In genomic region chr6:157758516-157759023, GRCh38 we compare ENCODE assay signal across 17 cellular contexts.
A peak's percentile ranks its signal among the peaks of the same experiment; 100 is the strongest.
DNase-seq lines count a peak whose midpoint lies in the region; ATAC-seq, FAIRE-seq and TF ChIP-seq lines count a peak whose summit lies in the region.
"Had no signal": no experiment of that assay in that cellular context is flagged by ENCODE, and none has a peak within 500 bp of the region (broad histone marks: within the 10 kb centered on the region; RNA-seq: fewer than 3 reads in every experiment).

No MANE protein-coding gene starts in this region.

- no peaks in the 10 kb centered on the region for H3K27me3 ChIP-seq in mammary epithelial cell (ENCODE audit: insufficient read depth, low read length)
- peaks cover 0 to 2% of the 10 kb centered on the region in 2 experiments; a peak in 2 of 5 replicates for H3K27me3 ChIP-seq in HepG2 (ENCODE audit: control insufficient read depth in 1 of 2, insufficient read depth in 2 of 2, low read length in 2 of 2)
- H3K27me3 ChIP-seq in subcutaneous abdominal adipose tissue (ENCODE audit: control insufficient read depth in 5 of 5, insufficient read depth in 4 of 5, low read length in 5 of 5): no peaks in the 10 kb centered on the region
- H3K27me3 ChIP-seq in tibial artery: no peaks in the 10 kb centered on the region
- H3K27me3 ChIP-seq: hepatocyte, MG63 had no signal

- H3K4me3 ChIP-seq in mammary epithelial cell (replicated peaks in 1 of 3; ENCODE audit: insufficient read depth in 1 of 3, low read depth in 2 of 3, low read length in 3 of 3) (no peak overlapping the region), HepG2 (replicated peaks in 1 of 3; ENCODE audit: insufficient read depth in 1 of 3, low read depth in 2 of 3, low read length in 3 of 3) (no peak overlapping the region; a peak in 1 of 6 replicates), subcutaneous abdominal adipose tissue (ENCODE audit: low read depth in 1 of 5, low read length in 5 of 5) (no peak overlapping the region), tibial artery (no peak overlapping the region)
- H3K4me3 ChIP-seq: hepatocyte, MG63, upper lobe of right lung had no signal

- no peaks in the 10 kb centered on the region for H3K27me3 Mint-ChIP-seq in MCF 10A (ENCODE audit: insufficient read depth, unreplicated experiment)
- H3K27me3 Mint-ChIP-seq in activated T-helper 1 cell treated with anti-CD3 and anti-CD28 coated beads, Interleukin-12 subunit alpha, Interleukin-12 subunit beta, Interleukin-2, Interleukin-4 antibody, amounts not matched to agents 30 ng/mL and 10 ng/mL and 1 ng/mL, durations not matched to agents 14 hours and 24 hours and 36 hours (ENCODE audit: insufficient read depth): peaks cover 8% of the 10 kb centered on the region

- H3K4me1 ChIP-seq in mammary epithelial cell (ENCODE audit: insufficient read depth, low read length): peaks cover 52% of the 10 kb centered on the region
- H3K4me1 ChIP-seq in HepG2 (ENCODE audit: insufficient read depth, low read length): peaks cover 74% of the 10 kb centered on the region
- H3K4me1 ChIP-seq in subcutaneous abdominal adipose tissue (ENCODE audit: control insufficient read depth in 5 of 5, insufficient read depth in 5 of 5, low read length in 5 of 5): peaks cover 17 to 63% (median 49%) of the 10 kb centered on the region in 5 donors
- peaks cover 4 to 60% (median 42%) of the 10 kb centered on the region in 4 donors for H3K4me1 ChIP-seq in tibial artery

- H3K27ac ChIP-seq in mammary epithelial cell (ENCODE audit: insufficient read depth, low read depth, low read length): no peak overlapping the region
- no peak overlapping the region for H3K27ac ChIP-seq in HepG2 (ENCODE audit: extremely low read length, insufficient read depth, low read length)
- H3K27ac ChIP-seq in subcutaneous abdominal adipose tissue (ENCODE audit: low read depth, low read length): peak overlapping the region; percentile 35
- H3K27ac ChIP-seq in tibial artery: no peak overlapping the region
- H3K27ac ChIP-seq: hepatocyte, upper lobe of right lung, WERI-Rb-1 had no signal

- POLR2A ChIA-PET in MCF 10A (lab: Yijun Ruan, JAX) (interaction anchor here (1.0 kb wide), 1 partner anchor 43 kb away, joined by 5 read pairs; no protein-coding TSS in a partner anchor), HepG2 (lab: Yijun Ruan, JAX) (no interaction called here)

- FAIRE-seq in HepG2 (lab: Jason Lieb, UNC): no peak
- FAIRE-seq: keratinocyte had no signal

- TF ChIP-seq RAD21 in HepG2 (CRISPR knock-in tag; IDR thresholded peaks at IDR 0.05): no peak

- no TSS peak for BruUV-seq in MCF 10A (replicated peaks; lab: Mats Ljungman, UMichigan)
- BruUV-seq in mammary epithelial cell (replicated peaks; lab: Mats Ljungman, UMichigan): no TSS peak
- no TSS peak for BruUV-seq in HepG2 (replicated peaks; lab: Mats Ljungman, UMichigan)

- H3K4me1 Mint-ChIP-seq in MCF 10A (ENCODE audit: insufficient read depth, unreplicated experiment): peaks cover 54% of the 10 kb centered on the region
- H3K4me1 Mint-ChIP-seq in activated T-helper 1 cell treated with anti-CD3 and anti-CD28 coated beads, Interleukin-12 subunit alpha, Interleukin-12 subunit beta, Interleukin-2, Interleukin-4 antibody, amounts not matched to agents 30 ng/mL and 10 ng/mL and 1 ng/mL, durations not matched to agents 14 hours and 24 hours and 36 hours (ENCODE audit: low read depth): peaks cover 93% of the 10 kb centered on the region

- H3K36me3 ChIP-seq in mammary epithelial cell (ENCODE audit: insufficient read depth, low read length) (no peaks in the 10 kb centered on the region), HepG2 (replicated peaks in 1 of 2; ENCODE audit: control insufficient read depth in 1 of 2, insufficient read depth in 2 of 2, low read length in 2 of 2) (no peaks in the 10 kb centered on the region), subcutaneous abdominal adipose tissue (ENCODE audit: control insufficient read depth in 5 of 5, insufficient read depth in 5 of 5, low read length in 5 of 5) (no peaks in the 10 kb centered on the region), tibial artery (no peaks in the 10 kb centered on the region)
- H3K36me3 ChIP-seq: MG63, upper lobe of right lung, WERI-Rb-1 had no signal

- no peaks in the 10 kb centered on the region for H3K9me3 Mint-ChIP-seq in MCF 10A (ENCODE audit: unreplicated experiment)
- H3K9me3 Mint-ChIP-seq in activated T-helper 1 cell treated with anti-CD3 and anti-CD28 coated beads, Interleukin-12 subunit alpha, Interleukin-12 subunit beta, Interleukin-2, Interleukin-4 antibody, amounts not matched to agents 30 ng/mL and 10 ng/mL and 1 ng/mL, durations not matched to agents 14 hours and 24 hours and 36 hours: no peaks in the 10 kb centered on the region

- no peaks in the 10 kb centered on the region for H3K79me2 ChIP-seq in mammary epithelial cell (ENCODE audit: insufficient read depth, low read length)
- no peaks in the 10 kb centered on the region for H3K79me2 ChIP-seq in HepG2 (ENCODE audit: insufficient read depth, low read length)
- H3K79me2 ChIP-seq: hepatocyte had no signal

- no peak for DNase-seq in MCF 10A (ENCODE audit: unreplicated experiment)
- no peak for DNase-seq in mammary epithelial cell
- DNase-seq in activated T-helper 1 cell treated with anti-CD3 and anti-CD28 coated beads, Interleukin-12 subunit alpha, Interleukin-12 subunit beta, Interleukin-2, Interleukin-4 antibody, amounts not matched to agents 30 ng/mL and 10 ng/mL and 1 ng/mL, durations not matched to agents 14 hours and 24 hours and 36 hours (ENCODE audit: low spot score): no peak
- DNase-seq in HepG2 (ENCODE audit: low spot score): no peak
- DNase-seq in tibial artery: no peak
- DNase-seq in ecto neural progenitor cell (ENCODE audit: low spot score): no peak
- DNase-seq: amygdala; DMS79 treated with DMSO at 0.1 percent for 48 hours; effector CD8-positive, alpha-beta T cell; MG63; NCI-H1694 treated with DMSO at 0.1 percent for 48 hours; upper lobe of right lung; WERI-Rb-1 had no signal

- H3K27ac Mint-ChIP-seq in MCF 10A (ENCODE audit: low read depth, unreplicated experiment): peak overlapping the region; percentile 72
- peak overlapping the region; percentile 71 for H3K27ac Mint-ChIP-seq in activated T-helper 1 cell treated with anti-CD3 and anti-CD28 coated beads, Interleukin-12 subunit alpha, Interleukin-12 subunit beta, Interleukin-2, Interleukin-4 antibody, amounts not matched to agents 30 ng/mL and 10 ng/mL and 1 ng/mL, durations not matched to agents 14 hours and 24 hours and 36 hours

- dilution Hi-C loops in mammary epithelial cell (cut with HindIII; ENCODE audit: low sequenced_read_pairs): loop anchor here (5.0 kb wide), 2 partner anchors 44 to 114 kb away; no protein-coding TSS in a partner anchor

- no peak for TF ChIP-seq CTCF in MCF 10A (IDR thresholded peaks at IDR 0.05; ENCODE audit: unreplicated experiment)
- no peak for TF ChIP-seq CTCF in mammary epithelial cell (conservative IDR thresholded peaks at IDR 0.05 in 1 of 2, IDR thresholded peaks at IDR 0.05 in 1 of 2; ENCODE audit: extremely low read depth in 1 of 2, insufficient read depth in 1 of 2, low read depth in 1 of 2, low read length in 2 of 2)
- no peak for TF ChIP-seq CTCF in HepG2 (CRISPR knock-in tag; IDR thresholded peaks at IDR 0.05)
- TF ChIP-seq CTCF in tibial artery (IDR thresholded peaks at IDR 0.05): no peak

- H3K4me2 ChIP-seq in mammary epithelial cell (ENCODE audit: insufficient read depth, low read depth, low read length) (no peak overlapping the region), HepG2 (ENCODE audit: low read depth, low read length) (peak overlapping the region; percentile 45)
- H3K4me2 ChIP-seq: hepatocyte had no signal

- peaks cover 3% of the 10 kb centered on the region for H3K36me3 Mint-ChIP-seq in MCF 10A (ENCODE audit: insufficient read depth, unreplicated experiment)
- H3K36me3 Mint-ChIP-seq in activated T-helper 1 cell treated with anti-CD3 and anti-CD28 coated beads, Interleukin-12 subunit alpha, Interleukin-12 subunit beta, Interleukin-2, Interleukin-4 antibody, amounts not matched to agents 30 ng/mL and 10 ng/mL and 1 ng/mL, durations not matched to agents 14 hours and 24 hours and 36 hours (ENCODE audit: low read depth): peaks cover 13% of the 10 kb centered on the region

- CTCF ChIA-PET in MCF 10A (lab: Yijun Ruan, JAX): interaction anchor here (0.5 to 8.7 kb wide), 6 partner anchors 39 to 332 kb away, joined by 3 to 138 read pairs (median 24); no protein-coding TSS in a partner anchor
- CTCF ChIA-PET in mammary epithelial cell (lab: Charles Lee; ENCODE audit: low non-redundant PET): no interaction called here
- CTCF ChIA-PET in HepG2 (lab: Yijun Ruan, JAX; ENCODE audit: low intra/inter-chr PET ratio, low total read pairs): no interaction called here

- ATAC-seq in HepG2 (no peak), GM21576 (IDR thresholded peaks at IDR 0.05; ENCODE audit: unreplicated experiment) (no peak)
- ATAC-seq: upper lobe of right lung had no signal

- intact Hi-C loops in MCF 10A (cut with micrococcal nuclease): loop anchor here (10.0 kb wide), 1 partner anchor 444 kb away; no protein-coding TSS in a partner anchor
- intact Hi-C loops in mammary epithelial cell (cut with micrococcal nuclease): no loop called here
- intact Hi-C loops in activated T-helper 1 cell treated with anti-CD3 and anti-CD28 coated beads, Interleukin-12 subunit alpha, Interleukin-12 subunit beta, Interleukin-2, Interleukin-4 antibody, amounts not matched to agents 30 ng/mL and 10 ng/mL and 1 ng/mL, durations not matched to agents 14 hours and 24 hours and 36 hours (cut with micrococcal nuclease): no loop called here
- intact Hi-C loops in HepG2 (cut with micrococcal nuclease; ENCODE audit: unreplicated experiment): loop anchor here (5.0 kb wide), 3 partner anchors 41 to 194 kb away; partner anchors contain the start of gene SNX9
- intact Hi-C loops in tibial artery (cut with DNase I; ENCODE audit: low total_unique reads): loop anchor here (2.0 to 10.0 kb wide), 3 partner anchors 60 to 316 kb away; no protein-coding TSS in a partner anchor

- 96% methylated on average over 7 of the region's 7 CpGs for WGBS in mammary epithelial cell (ENCODE audit: low coverage, missing lambda C conversion rate)
- WGBS in HepG2 (ENCODE audit: low lambda C conversion rate): 29% methylated on average over 7 of the region's 7 CpGs

- no peaks in the 10 kb centered on the region for H3K9me3 ChIP-seq in mammary epithelial cell (replicated peaks; ENCODE audit: insufficient read depth, low read length)
- H3K9me3 ChIP-seq in HepG2 (ENCODE audit: low read length): peaks cover 2% of the 10 kb centered on the region; the same call in 1 of the 2 replicates
- peaks cover 0 to 2% (median 0%) of the 10 kb centered on the region in 5 donors for H3K9me3 ChIP-seq in subcutaneous abdominal adipose tissue (ENCODE audit: control insufficient read depth in 5 of 5, low read length in 5 of 5)
- H3K9me3 ChIP-seq in tibial artery: no peaks in the 10 kb centered on the region
- H3K9me3 ChIP-seq: MG63, upper lobe of right lung had no signal

- H4K20me1 ChIP-seq in mammary epithelial cell (ENCODE audit: insufficient read depth, low read length) (no peaks in the 10 kb centered on the region), HepG2 (ENCODE audit: insufficient read depth, low read length) (no peaks in the 10 kb centered on the region)

- in situ Hi-C loops in mammary epithelial cell (cut with MboI; ENCODE audit: low sequenced_read_pairs in 2 of 2): loop anchor here (5.0 kb wide), 2 partner anchors 114 to 119 kb away; no protein-coding TSS in a partner anchor
- in situ Hi-C loops in HepG2 (cut with HindIII; ENCODE audit: extremely low pct_ligation_motif_present, low pct_unique_long_range_greater_than_20kb): loop anchor here (5.0 kb wide), 2 partner anchors 114 to 189 kb away; no protein-coding TSS in a partner anchor

- no peak overlapping the region for H3K4me3 Mint-ChIP-seq in MCF 10A (ENCODE audit: unreplicated experiment)
- peak overlapping the region; percentile 2 for H3K4me3 Mint-ChIP-seq in activated T-helper 1 cell treated with anti-CD3 and anti-CD28 coated beads, Interleukin-12 subunit alpha, Interleukin-12 subunit beta, Interleukin-2, Interleukin-4 antibody, amounts not matched to agents 30 ng/mL and 10 ng/mL and 1 ng/mL, durations not matched to agents 14 hours and 24 hours and 36 hours

- no peak for TF ChIP-seq EP300 in HepG2 (IDR thresholded peaks at IDR 0.05; ENCODE audit: low read depth in 2 of 2, low read length in 2 of 2)
- no peak for TF ChIP-seq EP300 in HepG2 (CRISPR knock-in tag; IDR thresholded peaks at IDR 0.05; ENCODE audit: borderline replicate concordance)

- no peak for TF ChIP-seq POLR2A in HepG2 (IDR thresholded peaks at IDR 0.05; ENCODE audit: insufficient read depth in 1 of 2, low read depth in 2 of 2, low read length in 2 of 2)

- H3K9ac ChIP-seq in mammary epithelial cell (ENCODE audit: insufficient read depth, low read length): no peak overlapping the region
- no peak overlapping the region; the same call in 1 of the 2 replicates for H3K9ac ChIP-seq in HepG2 (ENCODE audit: insufficient read depth, low read depth, low read length)
- no peak overlapping the region for H3K9ac ChIP-seq in subcutaneous abdominal adipose tissue (ENCODE audit: low read length in 5 of 5)

- H2AFZ ChIP-seq in mammary epithelial cell (ENCODE audit: low read depth, low read length) (no peak overlapping the region), HepG2 (ENCODE audit: low read length) (peak overlapping the region; percentile 18)
- H2AFZ ChIP-seq: hepatocyte had no signal

Comparison
In these comparisons a context has a peak if more than half of its experiments do, and no peak if none do; other contexts are left out.
1. intact Hi-C loops: an anchor here in MCF 10A (10.0 kb wide), HepG2 (5.0 kb wide) and tibial artery (2.0 to 10.0 kb wide); none called in mammary epithelial cell and activated T-helper 1 cell treated with anti-CD3 and anti-CD28 coated beads, Interleukin-12 subunit alpha, Interleukin-12 subunit beta, Interleukin-2, Interleukin-4 antibody, amounts not matched to agents 30 ng/mL and 10 ng/mL and 1 ng/mL, durations not matched to agents 14 hours and 24 hours and 36 hours.